Comparison of ENCODE assay signal across 19 cellular contexts in the genomic region with DNA sequence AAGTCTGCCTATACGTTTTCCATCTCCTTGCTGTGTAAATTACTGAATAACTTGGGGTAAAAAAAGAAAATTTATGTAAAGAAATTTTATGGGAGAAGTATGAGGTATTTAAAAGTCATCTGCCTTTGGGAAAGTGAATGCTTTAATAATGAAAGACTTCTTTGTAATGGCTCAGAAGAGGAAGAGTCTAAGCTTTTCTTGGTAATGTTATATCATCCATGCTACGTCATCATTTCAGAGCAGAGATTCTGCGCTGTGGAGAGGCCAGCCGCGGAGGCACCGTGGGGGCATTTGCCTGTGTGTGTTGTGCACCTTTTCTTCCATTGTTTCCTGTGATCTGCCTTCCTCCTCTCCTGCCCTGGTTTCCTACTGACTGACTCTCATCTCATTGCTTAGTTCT.
A peak's percentile ranks its signal among the peaks of the same experiment; 100 is the strongest.
DNase-seq lines count a peak whose midpoint lies in the region; ATAC-seq and TF ChIP-seq lines count a peak whose summit lies in the region.
"Had no signal": no experiment of that assay in that cellular context is flagged by ENCODE, and none has a peak within 500 bp of the region (broad histone marks: within the 10 kb centered on the region; RNA-seq: fewer than 3 reads in every experiment).

No MANE protein-coding gene starts in this region.

- ATAC-seq in CD8-positive, alpha-beta T cell: no peak
- ATAC-seq in HG03439 (IDR thresholded peaks at IDR 0.05; ENCODE audit: unreplicated experiment): no peak
- ATAC-seq: GM12878 had no signal

- H2BK15ac ChIP-seq in neuronal stem cell (ENCODE audit: low read length): no peak overlapping the region

- TF ChIP-seq CTCF in CD8-positive, alpha-beta T cell (IDR thresholded peaks at IDR 0.05): no peak
- no peak for TF ChIP-seq CTCF in endothelial cell (IDR thresholded peaks at IDR 0.05; ENCODE audit: unreplicated experiment)

- H3K4me1 Mint-ChIP-seq in activated CD4-positive, alpha-beta T cell treated with anti-CD3 and anti-CD28 coated beads, Interleukin-2, amount 10 ng/mL, durations not matched to agents 7 days and 5 days: peaks cover 26% of the 10 kb centered on the region
- peaks cover 31% of the 10 kb centered on the region for H3K4me1 Mint-ChIP-seq in CD8-positive, alpha-beta T cell (ENCODE audit: low read depth)
- peaks cover 20% of the 10 kb centered on the region for H3K4me1 Mint-ChIP-seq in endothelial cell (ENCODE audit: unreplicated experiment)

- H3K18ac ChIP-seq in neuronal stem cell (ENCODE audit: low read length): no peak overlapping the region

- no peaks in the 10 kb centered on the region for H3K9me3 Mint-ChIP-seq in activated CD4-positive, alpha-beta T cell treated with anti-CD3 and anti-CD28 coated beads, Interleukin-2, amount 10 ng/mL, durations not matched to agents 7 days and 5 days
- no peaks in the 10 kb centered on the region for H3K9me3 Mint-ChIP-seq in CD8-positive, alpha-beta T cell
- no peaks in the 10 kb centered on the region for H3K9me3 Mint-ChIP-seq in endothelial cell (ENCODE audit: unreplicated experiment)

- no peaks in the 10 kb centered on the region for H3K27me3 ChIP-seq in CD8-positive, alpha-beta T cell (ENCODE audit: insufficient read depth, low read length)
- H3K27me3 ChIP-seq in neuronal stem cell (ENCODE audit: control insufficient read depth in 3 of 3, insufficient read depth in 3 of 3, low read depth in 1 of 3, low read length in 3 of 3): no peaks in the 10 kb centered on the region

- DNase-seq in activated CD4-positive, alpha-beta T cell treated with anti-CD3 and anti-CD28 coated beads, Interleukin-2, amount 10 ng/mL, durations not matched to agents 7 days and 5 days: no peak
- no peak for DNase-seq in activated CD4-positive, alpha-beta T cell treated with anti-CD3 and anti-CD28 coated beads, Interleukin-2, amount 50 U/mL, for 1 hour
- DNase-seq in CD8-positive, alpha-beta T cell: no peak
- DNase-seq in endothelial cell (ENCODE audit: low spot score) (no peak), neuronal stem cell (ENCODE audit: low spot score) (no peak), NCI-H748 (lab: John Stamatoyannopoulos, UW; ENCODE audit: unreplicated experiment) (no peak), H4 (ENCODE audit: low spot score) (no peak)
- DNase-seq: C1 segment of cervical spinal cord; Calu3; H7; IMR-90; NCI-H1417 treated with DMSO at 0.1 percent for 48 hours; NCI-H2029; NCI-H2227 treated with DMSO at 0.1 percent for 48 hours; NCI-H524 treated with DMSO at 0.1 percent for 48 hours; NK-92 treated with Interleukin-12 subunit alpha and Interleukin-12 subunit beta, amount 100 ng/mL, for 24 hours had no signal

- H4K8ac ChIP-seq in neuronal stem cell (ENCODE audit: low read depth, low read length): no peak overlapping the region

- peaks cover 23% of the 10 kb centered on the region for H3K36me3 ChIP-seq in CD8-positive, alpha-beta T cell (ENCODE audit: insufficient read depth, low read length)
- H3K36me3 ChIP-seq in neuronal stem cell (replicated peaks in 1 of 2; ENCODE audit: control insufficient read depth in 2 of 2, insufficient read depth in 2 of 2, low read length in 2 of 2): peaks cover 13 to 99% of the 10 kb centered on the region in 2 donors

- no peaks in the 10 kb centered on the region for H3K79me1 ChIP-seq in neuronal stem cell (ENCODE audit: low read depth, low read length)

- intact Hi-C loops in CD8-positive, alpha-beta T cell (cut with DNase I, micrococcal nuclease): no loop called here

- WGBS in neuronal stem cell (ENCODE audit: extremely low coverage in 2 of 2, insufficient read length in 2 of 2, insufficient replicate concordance in 1 of 2), 2 donors: no CpG with 5 or more reads among the region's 6 CpGs

- H3K27ac ChIP-seq in CD8-positive, alpha-beta T cell (ENCODE audit: low read depth, low read length): no peak overlapping the region
- no peak overlapping the region for H3K27ac ChIP-seq in neuronal stem cell (replicated peaks; ENCODE audit: low read length)
- H3K27ac ChIP-seq: RWPE1 had no signal

- H3K9me3 ChIP-seq in CD8-positive, alpha-beta T cell (ENCODE audit: low read length): no peaks in the 10 kb centered on the region
- no peaks in the 10 kb centered on the region for H3K9me3 ChIP-seq in neuronal stem cell (replicated peaks in 1 of 2; ENCODE audit: control insufficient read depth in 2 of 2, insufficient read depth in 1 of 2, low read depth in 1 of 2, low read length in 2 of 2)

- H3K4ac ChIP-seq in neuronal stem cell (ENCODE audit: low read length): no peak overlapping the region

- no peak overlapping the region for H3K4me3 ChIP-seq in CD8-positive, alpha-beta T cell (ENCODE audit: low read depth, low read length)
- no peak overlapping the region for H3K4me3 ChIP-seq in neuronal stem cell (ENCODE audit: low read length in 2 of 2)
- H3K4me3 ChIP-seq: GM12878 had no signal

- no peak overlapping the region for H4K91ac ChIP-seq in neuronal stem cell (ENCODE audit: low read depth, low read length, poor library complexity)

- H2BK12ac ChIP-seq in neuronal stem cell (ENCODE audit: low read length): no peak overlapping the region

- H3K14ac ChIP-seq in neuronal stem cell (ENCODE audit: low read length): no peak overlapping the region

- POLR2A ChIA-PET in activated CD4-positive, alpha-beta T cell treated with anti-CD3 and anti-CD28 coated beads, Interleukin-2, amount 10 ng/mL, durations not matched to agents 7 days and 5 days (lab: Charles Lee): no interaction called here
- POLR2A ChIA-PET in CD8-positive, alpha-beta T cell (lab: Charles Lee): interaction anchor here (0.6 kb wide), 1 partner anchor 193 kb away, joined by 3 read pairs; no protein-coding TSS in a partner anchor

- no peak overlapping the region for H3K23ac ChIP-seq in neuronal stem cell (ENCODE audit: low read depth, low read length, poor library complexity)

- CTCF ChIA-PET in activated CD4-positive, alpha-beta T cell treated with anti-CD3 and anti-CD28 coated beads, Interleukin-2, amount 10 ng/mL, durations not matched to agents 7 days and 5 days (lab: Charles Lee): no interaction called here
- CTCF ChIA-PET in CD8-positive, alpha-beta T cell (lab: Charles Lee): interaction anchor here (1.0 kb wide), 1 partner anchor 181 kb away, joined by 4 read pairs; no protein-coding TSS in a partner anchor

- peaks cover 28% of the 10 kb centered on the region for H3K4me1 ChIP-seq in CD8-positive, alpha-beta T cell (ENCODE audit: insufficient read depth, low read length)
- peaks cover 0 to 5% of the 10 kb centered on the region in 2 donors for H3K4me1 ChIP-seq in neuronal stem cell (ENCODE audit: control insufficient read depth in 2 of 2, insufficient read depth in 1 of 2, low read depth in 1 of 2, low read length in 2 of 2)

- H3K4me2 ChIP-seq in neuronal stem cell (ENCODE audit: insufficient read depth, low read length, poor library complexity, severe bottlenecking): no peak overlapping the region

- H3K27ac Mint-ChIP-seq in activated CD4-positive, alpha-beta T cell treated with anti-CD3 and anti-CD28 coated beads, Interleukin-2, amount 10 ng/mL, durations not matched to agents 7 days and 5 days: peak overlapping the region; percentile 41
- peak overlapping the region; percentile 60 for H3K27ac Mint-ChIP-seq in CD8-positive, alpha-beta T cell
- peak overlapping the region; percentile 16 for H3K27ac Mint-ChIP-seq in endothelial cell (ENCODE audit: unreplicated experiment)

- H3K36me3 Mint-ChIP-seq in activated CD4-positive, alpha-beta T cell treated with anti-CD3 and anti-CD28 coated beads, Interleukin-2, amount 10 ng/mL, durations not matched to agents 7 days and 5 days (ENCODE audit: low read depth): peaks cover 66% of the 10 kb centered on the region
- H3K36me3 Mint-ChIP-seq in CD8-positive, alpha-beta T cell: peaks cover 71% of the 10 kb centered on the region
- peaks cover 38% of the 10 kb centered on the region for H3K36me3 Mint-ChIP-seq in endothelial cell (ENCODE audit: low read depth, unreplicated experiment)

- H2BK120ac ChIP-seq in neuronal stem cell (ENCODE audit: low read depth, low read length): no peak overlapping the region

- H2AFZ ChIP-seq in neuronal stem cell (ENCODE audit: low read length): no peak overlapping the region

- H3K27me3 Mint-ChIP-seq in activated CD4-positive, alpha-beta T cell treated with anti-CD3 and anti-CD28 coated beads, Interleukin-2, amount 10 ng/mL, durations not matched to agents 7 days and 5 days: no peaks in the 10 kb centered on the region
- no peaks in the 10 kb centered on the region for H3K27me3 Mint-ChIP-seq in CD8-positive, alpha-beta T cell (ENCODE audit: low read depth)
- H3K27me3 Mint-ChIP-seq in endothelial cell (ENCODE audit: unreplicated experiment): peaks cover 2% of the 10 kb centered on the region

- no peak overlapping the region for H3K4me3 Mint-ChIP-seq in activated CD4-positive, alpha-beta T cell treated with anti-CD3 and anti-CD28 coated beads, Interleukin-2, amount 10 ng/mL, durations not matched to agents 7 days and 5 days
- H3K4me3 Mint-ChIP-seq in CD8-positive, alpha-beta T cell: no peak overlapping the region
- no peak overlapping the region for H3K4me3 Mint-ChIP-seq in endothelial cell (ENCODE audit: unreplicated experiment)

- no peak overlapping the region for H2BK5ac ChIP-seq in neuronal stem cell (ENCODE audit: low read length)

- no peak overlapping the region for H2AK5ac ChIP-seq in neuronal stem cell (ENCODE audit: low read depth, low read length)

- peak overlapping the region; percentile 12 for H3K9ac ChIP-seq in neuronal stem cell (ENCODE audit: low read depth, low read length, poor library complexity)
